Comparison of ENCODE assay signal across 22 cellular contexts in genomic region chr2:48819206-48819605, GRCh38.
"Had no signal": no experiment of that assay in that cellular context is flagged by ENCODE, and none has a peak within 500 bp of the region (broad histone marks: within the 10 kb centered on the region; RNA-seq: fewer than 3 reads in every experiment).

No MANE protein-coding gene starts in this region.

- H3K4me2 ChIP-seq: KMS-11, SK-N-SH had no signal

- H3K4me1 ChIP-seq: SJSA1 had no signal

- H3K27ac ChIP-seq: KMS-11, SJSA1 had no signal

- ATAC-seq: K562, T-cell had no signal

- H3K27me3 ChIP-seq: SJSA1 had no signal

- H3K9ac ChIP-seq: KMS-11, SK-N-SH had no signal

- FAIRE-seq: K562, RCC 7860 had no signal

- H3K9me3 ChIP-seq: SJSA1, SK-N-SH had no signal

- DNase-seq: Kasumi-1, MM.1S, NCI-H1092 treated with DMSO at 0.1 percent for 48 hours, NCI-H1436 treated with DMSO at 0.1 percent for 48 hours, NCI-H1694, NCI-H187 treated with DMSO at 0.1 percent for 48 hours, NCI-H2081, NCI-H2107, NCI-H2227 treated with DMSO at 0.1 percent for 48 hours, NCI-H524 treated with DMSO at 0.1 percent for 48 hours, NCI-H69, NCI-H774, Right ventricle myocardium superior, RPMI8226, SIG-M5, SK-N-SH, SW 1271, T-cell had no signal

- H3K36me3 ChIP-seq: SJSA1 had no signal

- H3K4me3 ChIP-seq: K562, SJSA1 had no signal
